ENCODE assay signal across 1 cellular context in genomic region chr15:85743392-85744045, GRCh38.
TF ChIP-seq lines count a peak whose summit lies in the region.

No MANE protein-coding gene starts in this region.

TF ChIP-seq in HepG2, 621 proteins besides CTCF, POLR2A, EP300 and RAD21:
- TF ChIP-seq MAFK (conservative IDR thresholded peaks at IDR 0.05 in 1 of 2, IDR thresholded peaks at IDR 0.05 in 1 of 2; ENCODE audit: low read length in 2 of 2) (no peak), SRF (IDR thresholded peaks at IDR 0.05; ENCODE audit: low read depth, low read length) (no peak), KAT7 (CRISPR knock-in tag; IDR thresholded peaks at IDR 0.05; ENCODE audit: borderline replicate concordance) (no peak), IRF1 (CRISPR knock-in tag; IDR thresholded peaks at IDR 0.05; ENCODE audit: low read depth) (no peak), JUND (CRISPR knock-in tag; IDR thresholded peaks at IDR 0.05) (no peak), PHB2 (IDR thresholded peaks at IDR 0.05; ENCODE audit: partially characterized antibody) (no peak), TSC22D2 (CRISPR knock-in tag; IDR thresholded peaks at IDR 0.05; ENCODE audit: borderline replicate concordance) (no peak), SIN3B (IDR thresholded peaks at IDR 0.05; ENCODE audit: low read length) (no peak)
